In genomic region chr14:68566075-68566474, GRCh38 we compare ENCODE assay signal across 18 cellular contexts.
DNase-seq lines count a peak whose midpoint lies in the region; ATAC-seq, FAIRE-seq and TF ChIP-seq lines count a peak whose summit lies in the region.
"Had no signal": no experiment of that assay in that cellular context is flagged by ENCODE, and none has a peak within 500 bp of the region (broad histone marks: within the 10 kb centered on the region; RNA-seq: fewer than 3 reads in every experiment).

No MANE protein-coding gene starts in this region.

- H3K4me3 ChIP-seq in BLaER1, result no peak overlapping the region
- H3K4me3 ChIP-seq in RWPE2 (ENCODE audit: severe bottlenecking), result no peak overlapping the region
- H3K4me3 ChIP-seq in keratinocyte (ENCODE audit: control insufficient read depth in 2 of 3, extremely low read depth in 1 of 3, insufficient read depth in 2 of 3, low read depth in 1 of 3, low read length in 3 of 3), result no peak overlapping the region
- no peak overlapping the region for H3K4me3 ChIP-seq in prostate gland
- no peak overlapping the region for H3K4me3 ChIP-seq in dorsolateral prefrontal cortex
- H3K4me3 ChIP-seq: HAP-1, tibial artery had no signal

- dilution Hi-C loops in keratinocyte (cut with MboI; ENCODE audit: extremely low pct_ligation_motif_present, low sequenced_read_pairs), result no loop called here

- DNase-seq in RWPE2 (ENCODE audit: low spot score) (no peak), keratinocyte (ENCODE audit: low read depth, low spot score) (no peak), prostate gland (ENCODE audit: low spot score) (peak; percentile 57), dorsolateral prefrontal cortex (no peak), NCI-H226 (no peak), RCC 7860 (ENCODE audit: low spot score) (no peak)
- DNase-seq: activated CD4-positive, alpha-beta memory T cell treated with anti-CD3 and anti-CD28 coated beads for 36 hours; activated naive CD8-positive, alpha-beta T cell treated with anti-CD3 and anti-CD28 coated beads for 36 hours; activated T-cell treated with anti-CD3 and anti-CD28 coated beads, Interleukin-2, amount 50 U/mL, for 24 hours; KBM-7; NCI-H1092 treated with DMSO at 0.1 percent for 48 hours; NCI-H69; small intestine had no signal

- no peaks in the 10 kb centered on the region for H3K9me1 ChIP-seq in keratinocyte (ENCODE audit: control insufficient read depth, extremely low read depth, insufficient read depth, low read length)

- TF ChIP-seq CTCF in RWPE2 (IDR thresholded peaks at IDR 0.05; ENCODE audit: poor library complexity, severe bottlenecking) (no peak), keratinocyte (optimal IDR thresholded peaks at IDR 0.05 in 1 of 3, IDR thresholded peaks at IDR 0.05 in 1 of 3, conservative IDR thresholded peaks at IDR 0.05 in 1 of 3; ENCODE audit: extremely low read depth in 1 of 3, insufficient read depth in 2 of 3, low read length in 3 of 3) (no peak), prostate gland (IDR thresholded peaks at IDR 0.05) (no peak), dorsolateral prefrontal cortex (IDR thresholded peaks at IDR 0.05 in 54 of 56, conservative IDR thresholded peaks at IDR 0.05 in 2 of 56; ENCODE audit: low read depth in 1 of 56, partially characterized antibody in 56 of 56) (no peak)

- peak overlapping the region; percentile 91 for H3K4me2 ChIP-seq in BLaER1
- H3K4me2 ChIP-seq in keratinocyte (ENCODE audit: control insufficient read depth, extremely low read depth, insufficient read depth, low read depth, low read length), result no peak overlapping the region

- H3K4me1 ChIP-seq in BLaER1 (peaks cover 72% of the 10 kb centered on the region), RWPE2 (ENCODE audit: insufficient read depth, poor library complexity, severe bottlenecking) (no peaks in the 10 kb centered on the region), keratinocyte (ENCODE audit: control insufficient read depth, extremely low read depth, insufficient read depth, low read length) (peaks cover 39% of the 10 kb centered on the region), prostate gland (replicated peaks) (peaks cover 63% of the 10 kb centered on the region)
- H3K4me1 ChIP-seq: HAP-1 had no signal

- H3K9ac ChIP-seq in BLaER1 (no peak overlapping the region), keratinocyte (ENCODE audit: control insufficient read depth, extremely low read depth, insufficient read depth, low read length) (no peak overlapping the region)
- H3K9ac ChIP-seq: parathyroid adenoma had no signal

- WGBS in prostate gland, result 59% methylated on average over 2 of the region's 2 CpGs

- FAIRE-seq in keratinocyte (lab: Jason Lieb, UNC), result peak; percentile 9
- FAIRE-seq in RCC 7860 (lab: Jason Lieb, UNC), result no peak
- FAIRE-seq: small intestine had no signal

- no peaks in the 10 kb centered on the region for H3K27me3 ChIP-seq in BLaER1
- no peaks in the 10 kb centered on the region for H3K27me3 ChIP-seq in RWPE2 (ENCODE audit: insufficient read depth, poor library complexity, severe bottlenecking)
- H3K27me3 ChIP-seq in keratinocyte (ENCODE audit: control insufficient read depth, extremely low read depth, insufficient read depth, low read length), result no peaks in the 10 kb centered on the region
- no peaks in the 10 kb centered on the region for H3K27me3 ChIP-seq in prostate gland (replicated peaks; ENCODE audit: insufficient read depth)
- no peaks in the 10 kb centered on the region for H3K27me3 ChIP-seq in dorsolateral prefrontal cortex
- H3K27me3 ChIP-seq: tibial artery had no signal

- no peak for ATAC-seq in RWPE2 (ENCODE audit: low read depth)
- no peak for ATAC-seq in GM21528 (IDR thresholded peaks at IDR 0.05; ENCODE audit: low FRiP score, unreplicated experiment)

- TF ChIP-seq POLR2A in prostate gland (IDR thresholded peaks at IDR 0.05), result no peak

- H4K20me1 ChIP-seq in BLaER1 (no peaks in the 10 kb centered on the region), keratinocyte (ENCODE audit: control insufficient read depth, extremely low read depth, insufficient read depth, low read length) (no peaks in the 10 kb centered on the region)

- H3K27ac ChIP-seq in BLaER1 (peak overlapping the region; percentile 56; the same call in 1 of the 2 replicates), RWPE2 (ENCODE audit: poor library complexity, severe bottlenecking) (peak overlapping the region; percentile 30), keratinocyte (ENCODE audit: control insufficient read depth, insufficient read depth, low read length) (no peak overlapping the region), prostate gland (peak overlapping the region; percentile 83 to 86), dorsolateral prefrontal cortex (peak overlapping the region in 2 of 59 donors; percentile 25 to 32)
- H3K27ac ChIP-seq: parathyroid adenoma, tibial artery had no signal

- H3K79me2 ChIP-seq in keratinocyte (ENCODE audit: control insufficient read depth, insufficient read depth, low read length), result no peaks in the 10 kb centered on the region
- H3K79me2 ChIP-seq: parathyroid adenoma had no signal

- peak overlapping the region; percentile 14 for H2AFZ ChIP-seq in keratinocyte (ENCODE audit: control insufficient read depth, low read length)
- H2AFZ ChIP-seq: parathyroid adenoma had no signal

- intact Hi-C loops in prostate gland (cut with DNase I), result no loop called here
- intact Hi-C loops in dorsolateral prefrontal cortex (cut with DNase I), result no loop called here

- H3K9me3 ChIP-seq in BLaER1, result peaks cover 23% of the 10 kb centered on the region
- H3K9me3 ChIP-seq in RWPE2 (ENCODE audit: severe bottlenecking), result no peaks in the 10 kb centered on the region
- H3K9me3 ChIP-seq in keratinocyte (ENCODE audit: control insufficient read depth, low read depth, low read length), result no peaks in the 10 kb centered on the region
- H3K9me3 ChIP-seq in prostate gland, result no peaks in the 10 kb centered on the region
- H3K9me3 ChIP-seq: HAP-1, tibial artery had no signal

- H3K36me3 ChIP-seq in BLaER1 (0 out of 2 replicates have a peak, but pooled peaks cover 4% of the 10 kb centered on the region), RWPE2 (ENCODE audit: low read depth) (no peaks in the 10 kb centered on the region), keratinocyte (ENCODE audit: control insufficient read depth in 2 of 2, extremely low read depth in 1 of 2, insufficient read depth in 2 of 2, low read length in 2 of 2) (no peaks in the 10 kb centered on the region), prostate gland (no peaks in the 10 kb centered on the region)
- H3K36me3 ChIP-seq: HAP-1, tibial artery had no signal
